ENCODE assay signal across 8 cellular contexts in genomic region chr2:70964596-70965386, GRCh38. TPM values are rescaled to one million over a fixed set of nuclear protein-coding genes. Genes with fewer than 3 reads are reported as not detected.
DNase-seq lines count a peak whose midpoint lies in the region; FAIRE-seq and TF ChIP-seq lines count a peak whose summit lies in the region.

No MANE protein-coding gene starts in this region.

- no peaks in the 10 kb centered on the region for H3K4me1 ChIP-seq in kidney (ENCODE audit: control insufficient read depth in 1 of 2, insufficient read depth in 1 of 2, low read depth in 1 of 2, low read length in 2 of 2)

- H3K9me3 ChIP-seq in kidney (ENCODE audit: control insufficient read depth in 1 of 2, low read length in 2 of 2) = no peaks in the 10 kb centered on the region

- intact Hi-C loops in kidney (cut with DNase I) = no loop called here

- TF ChIP-seq CTCF in cardiac fibroblast (IDR thresholded peaks at IDR 0.05; ENCODE audit: low read depth, low read length) (peak; percentile 78), kidney (IDR thresholded peaks at IDR 0.05; ENCODE audit: borderline replicate concordance, extremely low read depth, insufficient read depth) (peak; percentile 60)

- no peak overlapping the region for H3K9ac ChIP-seq in kidney (ENCODE audit: low read length in 2 of 2)

- H3K36me3 ChIP-seq in kidney (ENCODE audit: control insufficient read depth in 1 of 2, insufficient read depth in 2 of 2, low read length in 2 of 2) = peaks cover 0 to 2% of the 10 kb centered on the region in 2 donors

- FAIRE-seq in GM19239 (lab: Jason Lieb, UNC) = peak; percentile 84
- no peak for FAIRE-seq in kidney (lab: Jason Lieb, UNC)

- DNase-seq in AG08395 (ENCODE audit: low spot score) (peak; percentile 81), GM19239 (ENCODE audit: insufficient read length, low spot score) (peak; percentile 67), HT1080 (ENCODE audit: low read depth) (peak; percentile 28), cardiac fibroblast (ENCODE audit: low read depth in 2 of 2) (peak; percentile 70 to 75), kidney (no peak), NCI-H1694 (lab: John Stamatoyannopoulos, UW) (no peak)
- DNase-seq in activated CD4-positive, CD25-positive, alpha-beta regulatory T cell (lab: John Stamatoyannopoulos, UW) = peak; percentile 64 to 72 (median 68)
- DNase-seq in stimulated activated CD4-positive, alpha-beta T cell treated with anti-CD3 and anti-CD28 coated beads, Interleukin-15, amount 100 ng/mL, for 48 hours (ENCODE audit: low read depth in 2 of 2) = peak; percentile 60 to 78

- H3K27ac ChIP-seq in kidney (ENCODE audit: low read depth in 2 of 2, low read length in 2 of 2) = no peak overlapping the region

- H3K4me3 ChIP-seq in cardiac fibroblast (replicated peaks in 1 of 2; ENCODE audit: low read depth in 2 of 2, low read length in 2 of 2) (peak overlapping the region; percentile 49 to 53), kidney (ENCODE audit: low read length in 2 of 2) (peak overlapping the region in 1 of 2 donors; percentile 25)

RNA-seq across cellular contexts. Expression of gene ANKRD53, which starts 13.6 kb away (rescaled TPM):
- 0.03 TPM in 1 of 2 replicates, not detected in the other for total RNA-seq in HT1080 (2014; rRNA removed; shearing (Covaris generic))
- 0.02 TPM in 1 of 2 replicates, not detected in the other for polyA plus RNA-seq in HT1080 (2015; cell fraction: cytosol; rRNA removed)
- polyA plus RNA-seq in HT1080 (2015; cell fraction: nucleus; rRNA removed) = 0.17 TPM in 1 of 2 replicates, not detected in the other
- total RNA-seq in kidney = 1.3 TPM
- 2.1 TPM for polyA plus RNA-seq in kidney (ENCODE audit: insufficient read depth, low read depth, low replicate concordance)

RNA-seq across cellular contexts. Expression of gene ATP6V1B1, which starts 29.1 kb away (rescaled TPM):
- not detected in 2 replicates for total RNA-seq in HT1080 (2014; rRNA removed; shearing (Covaris generic))
- not detected in 2 replicates for polyA plus RNA-seq in HT1080 (2015; cell fraction: cytosol; rRNA removed)
- polyA plus RNA-seq in HT1080 (2015; cell fraction: nucleus; rRNA removed) = not detected in 2 replicates
- total RNA-seq in kidney = 37.9 TPM
- 400 TPM for polyA plus RNA-seq in kidney (ENCODE audit: insufficient read depth, low read depth, low replicate concordance)

RNA-seq across cellular contexts. Expression of gene TEX261, which starts 29.9 kb away (rescaled TPM):
- 38.4 and 60.1 TPM in 2 replicates for total RNA-seq in HT1080 (2014; rRNA removed; shearing (Covaris generic))
- polyA plus RNA-seq in HT1080 (2015; cell fraction: cytosol; rRNA removed) = 59.2 and 61.5 TPM in 2 replicates
- 39.8 and 47.2 TPM in 2 replicates for polyA plus RNA-seq in HT1080 (2015; cell fraction: nucleus; rRNA removed)
- total RNA-seq in kidney = 56.1 TPM
- polyA plus RNA-seq in kidney (ENCODE audit: insufficient read depth, low read depth, low replicate concordance) = 35.9 TPM

Comparison
In these comparisons a context has a peak if more than half of its experiments do, and no peak if none do; other contexts are left out.
1. DNase-seq: peak in AG08395 (single experiment), GM19239 (single experiment), HT1080 (single experiment), activated CD4-positive, CD25-positive, alpha-beta regulatory T cell (4 of 4), cardiac fibroblast (2 of 2) and stimulated activated CD4-positive, alpha-beta T cell treated with anti-CD3 and anti-CD28 coated beads, Interleukin-15, amount 100 ng/mL, for 48 hours (2 of 2); none in kidney (single experiment) and NCI-H1694 (single experiment).
2. RNA of gene ATP6V1B1, which starts 29.1 kb away (total RNA-seq): 37.9 TPM in kidney (single experiment); not detected in HT1080; every median in the first group is over 10 times any median in the second.